In the genomic region with DNA sequence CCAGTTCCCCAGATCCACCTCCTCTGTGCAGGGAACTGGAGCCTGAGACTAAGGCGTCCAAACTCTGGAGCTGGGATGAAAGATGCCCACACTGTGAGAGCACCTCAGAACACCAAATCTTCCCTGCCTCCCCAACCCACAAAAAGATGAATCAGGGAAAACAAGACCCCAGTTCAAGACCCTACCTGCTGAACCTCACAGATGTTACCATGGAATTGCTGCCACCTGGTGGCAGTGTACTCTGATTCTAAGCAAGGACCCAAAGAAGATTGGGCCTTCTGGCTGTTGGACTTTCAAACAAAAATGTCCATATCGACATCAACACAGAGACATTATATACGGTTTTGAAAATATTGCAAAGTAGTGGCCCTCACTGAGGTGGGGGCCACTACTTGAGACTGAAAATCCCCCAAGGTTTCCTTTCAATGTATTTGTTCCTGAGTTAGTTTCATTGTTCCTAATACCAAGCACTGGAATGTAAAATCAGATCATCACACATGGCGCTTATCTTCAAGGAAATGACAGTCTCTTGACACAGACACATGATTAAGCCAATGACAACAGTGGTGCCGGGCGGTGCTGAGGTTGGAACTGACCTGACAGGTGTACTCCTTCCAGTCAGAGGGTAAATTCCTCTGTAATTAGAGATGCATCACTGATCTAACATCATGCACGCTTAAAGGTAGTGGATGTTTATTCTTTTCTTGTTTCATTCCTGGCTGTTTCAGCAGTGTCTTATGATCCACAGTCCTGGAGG, we compare ENCODE assay signal across 10 cellular contexts.
A peak's percentile ranks its signal among the peaks of the same experiment; 100 is the strongest.
DNase-seq lines count a peak whose midpoint lies in the region; ATAC-seq, FAIRE-seq and TF ChIP-seq lines count a peak whose summit lies in the region.
"Had no signal": no experiment of that assay in that cellular context is flagged by ENCODE, and none has a peak within 500 bp of the region (broad histone marks: within the 10 kb centered on the region; RNA-seq: fewer than 3 reads in every experiment).

No MANE protein-coding gene starts in this region.

- H3K79me2 ChIP-seq in GM23248 (ENCODE audit: insufficient read depth) (no peaks in the 10 kb centered on the region), keratinocyte (ENCODE audit: control insufficient read depth, insufficient read depth, low read length) (no peaks in the 10 kb centered on the region)

- H3K9ac ChIP-seq in GM23248 (no peak overlapping the region), keratinocyte (ENCODE audit: control insufficient read depth, extremely low read depth, insufficient read depth, low read length) (no peak overlapping the region)

- H4K20me1 ChIP-seq in GM23248 (ENCODE audit: insufficient read depth) (no peaks in the 10 kb centered on the region), keratinocyte (ENCODE audit: control insufficient read depth, extremely low read depth, insufficient read depth, low read length) (no peaks in the 10 kb centered on the region)

- H3K4me1 ChIP-seq in GM23248 (ENCODE audit: insufficient read depth) (no peaks in the 10 kb centered on the region), keratinocyte (ENCODE audit: control insufficient read depth, extremely low read depth, insufficient read depth, low read length) (peaks cover 22% of the 10 kb centered on the region), ovary (ENCODE audit: insufficient read depth) (no peaks in the 10 kb centered on the region)

- no peak overlapping the region for H3K4me2 ChIP-seq in GM23248 (ENCODE audit: unreplicated experiment)
- no peak overlapping the region for H3K4me2 ChIP-seq in keratinocyte (ENCODE audit: control insufficient read depth, extremely low read depth, insufficient read depth, low read depth, low read length)

- CTCF ChIA-PET in BJ (lab: Yijun Ruan, JAX) (interaction anchor here (1.4 kb wide), 1 partner anchor 125 kb away, joined by 3 read pairs; no protein-coding TSS in a partner anchor), WTC11 (lab: Charles Lee) (interaction anchor here (1.0 to 2.7 kb wide), 3 partner anchors 111 to 125 kb away, joined by 3 to 15 read pairs (median 12); no protein-coding TSS in a partner anchor)

- H2AFZ ChIP-seq in GM23248 (no peak overlapping the region), keratinocyte (ENCODE audit: control insufficient read depth, low read length) (no peak overlapping the region)

- H3K27me3 Mint-ChIP-seq in WTC11 (ENCODE audit: low read depth) = peaks cover 79% of the 10 kb centered on the region

- H3K27ac ChIP-seq in GM23248 (no peak overlapping the region), keratinocyte (ENCODE audit: control insufficient read depth, insufficient read depth, low read length) (no peak overlapping the region), ovary (no peak overlapping the region)
- H3K27ac ChIP-seq: SK-N-MC had no signal

- H3K9me3 Mint-ChIP-seq in WTC11 = no peaks in the 10 kb centered on the region

- no peak overlapping the region for H3K4me3 Mint-ChIP-seq in WTC11

- no peaks in the 10 kb centered on the region for H3K4me1 Mint-ChIP-seq in WTC11

- H3K27ac Mint-ChIP-seq in WTC11 = no peak overlapping the region

- in situ Hi-C loops in GM23248 (cut with MboI) = no loop called here

- H3K4me3 ChIP-seq in BJ (ENCODE audit: low read depth, low read length) (no peak overlapping the region), GM23248 (no peak overlapping the region), keratinocyte (ENCODE audit: control insufficient read depth in 2 of 3, extremely low read depth in 1 of 3, insufficient read depth in 2 of 3, low read depth in 1 of 3, low read length in 3 of 3) (no peak overlapping the region), ovary (no peak overlapping the region)
- H3K4me3 ChIP-seq: SK-N-MC had no signal

- 32 to 41% methylated on average over 7 of the region's 7 CpGs for WGBS in GM23248 (ENCODE audit: low coverage in 1 of 2, low lambda C conversion rate in 2 of 2, missing lambda C conversion rate in 2 of 2), 2 experiments
- 63 to 67% (median 65%) methylated on average over 7 of the region's 7 CpGs for WGBS in ovary, 3 donors

- intact Hi-C loops in ovary (cut with DNase I) = no loop called here

- TF ChIP-seq EP300 in ovary (IDR thresholded peaks at IDR 0.05) = no peak

- peak; percentile 31 for TF ChIP-seq CTCF in BJ (IDR thresholded peaks at IDR 0.05; ENCODE audit: insufficient read depth, low read depth, low read length)
- TF ChIP-seq CTCF in WTC11 (IDR thresholded peaks at IDR 0.05) = peak; percentile 45
- peak; percentile 58 to 74 (median 63) for TF ChIP-seq CTCF in keratinocyte (optimal IDR thresholded peaks at IDR 0.05 in 1 of 3, IDR thresholded peaks at IDR 0.05 in 1 of 3, conservative IDR thresholded peaks at IDR 0.05 in 1 of 3; ENCODE audit: extremely low read depth in 1 of 3, insufficient read depth in 2 of 3, low read length in 3 of 3)
- TF ChIP-seq CTCF in ovary (IDR thresholded peaks at IDR 0.05) = no peak

- ATAC-seq in WTC11 = 0 out of 2 replicates have a peak, but pooled peaks have one; percentile 26

- no peak for TF ChIP-seq POLR2A in ovary (IDR thresholded peaks at IDR 0.05)
- no peak for TF ChIP-seq POLR2A in H54 (IDR thresholded peaks at IDR 0.05; ENCODE audit: low read depth, low read length)

- H3K9me3 ChIP-seq in GM23248 (ENCODE audit: low read depth) = no peaks in the 10 kb centered on the region
- H3K9me3 ChIP-seq in keratinocyte (ENCODE audit: control insufficient read depth, low read depth, low read length) = no peaks in the 10 kb centered on the region
- H3K9me3 ChIP-seq in ovary = no peaks in the 10 kb centered on the region

- no peak for DNase-seq in BJ (ENCODE audit: low read depth)
- peak; percentile 13 for DNase-seq in GM23248
- DNase-seq in WTC11 (ENCODE audit: low spot score) = peak; percentile 48
- DNase-seq in keratinocyte (ENCODE audit: low read depth, low spot score) = no peak
- DNase-seq in ovary = no peak
- DNase-seq in 8988T = no peak
- no peak for DNase-seq in H54 (ENCODE audit: insufficient read length, low spot score)
- no peak for DNase-seq in NCI-H2107 (lab: John Stamatoyannopoulos, UW)
- DNase-seq: stimulated activated CD4-positive, alpha-beta T cell treated with anti-CD3 and anti-CD28 coated beads, Interleukin-4, amount 100 ng/mL, for 1 hour had no signal

- no peaks in the 10 kb centered on the region for H3K27me3 ChIP-seq in BJ (ENCODE audit: control insufficient read depth, insufficient read depth, low read length)
- H3K27me3 ChIP-seq in GM23248 (replicated peaks; ENCODE audit: insufficient read depth) = peaks cover 7% of the 10 kb centered on the region
- no peaks in the 10 kb centered on the region for H3K27me3 ChIP-seq in keratinocyte (ENCODE audit: control insufficient read depth, extremely low read depth, insufficient read depth, low read length)
- no peaks in the 10 kb centered on the region for H3K27me3 ChIP-seq in ovary

- no peaks in the 10 kb centered on the region for H3K36me3 Mint-ChIP-seq in WTC11

- dilution Hi-C loops in keratinocyte (cut with MboI; ENCODE audit: extremely low pct_ligation_motif_present, low sequenced_read_pairs) = no loop called here

- no peaks in the 10 kb centered on the region for H3K9me2 ChIP-seq in GM23248 (ENCODE audit: insufficient read depth)

- no peaks in the 10 kb centered on the region for H3F3A ChIP-seq in GM23248 (ENCODE audit: insufficient read depth)

- H3K36me3 ChIP-seq in BJ (ENCODE audit: control insufficient read depth, insufficient read depth, low read length) = no peaks in the 10 kb centered on the region
- no peaks in the 10 kb centered on the region for H3K36me3 ChIP-seq in GM23248 (ENCODE audit: low read depth)
- H3K36me3 ChIP-seq in keratinocyte (ENCODE audit: control insufficient read depth in 2 of 2, extremely low read depth in 1 of 2, insufficient read depth in 2 of 2, low read length in 2 of 2) = no peaks in the 10 kb centered on the region
- H3K36me3 ChIP-seq in ovary = no peaks in the 10 kb centered on the region

- POLR2A ChIA-PET in BJ (lab: Charles Lee) = no interaction called here
- POLR2A ChIA-PET in WTC11 (lab: Charles Lee) = no interaction called here

- H3K9me1 ChIP-seq in keratinocyte (ENCODE audit: control insufficient read depth, extremely low read depth, insufficient read depth, low read length) = no peaks in the 10 kb centered on the region

- FAIRE-seq in keratinocyte (lab: Jason Lieb, UNC) = peak; percentile 87
- FAIRE-seq in H54 (lab: Jason Lieb, UNC) = no peak

TF ChIP-seq in WTC11, 78 proteins besides CTCF, POLR2A, EP300 and RAD21:
- TF ChIP-seq, protein P1, sequence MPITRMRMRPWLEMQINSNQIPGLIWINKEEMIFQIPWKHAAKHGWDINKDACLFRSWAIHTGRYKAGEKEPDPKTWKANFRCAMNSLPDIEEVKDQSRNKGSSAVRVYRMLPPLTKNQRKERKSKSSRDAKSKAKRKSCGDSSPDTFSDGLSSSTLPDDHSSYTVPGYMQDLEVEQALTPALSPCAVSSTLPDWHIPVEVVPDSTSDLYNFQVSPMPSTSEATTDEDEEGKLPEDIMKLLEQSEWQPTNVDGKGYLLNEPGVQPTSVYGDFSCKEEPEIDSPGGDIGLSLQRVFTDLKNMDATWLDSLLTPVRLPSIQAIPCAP (CRISPR knock-in tag; IDR thresholded peaks at IDR 0.05) = no peak
- TF ChIP-seq, protein P2, sequence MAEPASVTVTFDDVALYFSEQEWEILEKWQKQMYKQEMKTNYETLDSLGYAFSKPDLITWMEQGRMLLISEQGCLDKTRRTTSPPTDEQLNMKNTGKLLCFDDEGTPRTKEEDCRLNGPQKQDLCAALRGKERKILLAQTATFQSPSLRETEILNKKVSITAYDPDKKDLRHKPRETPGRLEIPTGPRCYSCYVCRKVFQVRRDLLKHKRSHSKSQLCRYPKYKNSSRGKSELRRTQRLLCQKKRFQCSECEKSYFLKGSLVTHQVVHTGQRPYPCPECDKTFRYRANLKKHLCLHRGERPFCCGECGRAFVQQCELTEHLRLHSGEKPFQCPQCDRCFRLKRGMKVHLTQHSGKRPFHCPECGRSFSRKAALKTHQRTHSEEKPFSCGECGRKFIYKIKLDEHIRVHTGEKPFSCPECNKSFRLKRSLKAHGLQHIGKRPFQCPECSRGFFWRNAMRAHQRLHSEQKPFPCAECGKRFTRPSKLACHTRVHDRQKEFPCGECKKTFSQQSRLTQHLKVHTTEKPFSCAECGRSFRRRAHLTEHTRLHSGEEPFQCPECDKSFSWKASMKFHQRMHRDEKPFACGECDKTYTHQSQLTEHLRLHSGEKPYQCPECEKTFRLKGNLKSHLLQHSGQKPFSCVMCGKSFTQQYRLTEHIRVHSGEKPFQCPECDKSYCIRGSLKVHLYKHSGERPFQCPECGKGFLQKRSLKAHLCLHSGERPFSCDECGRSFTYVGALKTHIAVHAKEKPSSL (CRISPR knock-in tag; conservative IDR thresholded peaks at IDR 0.05) = no peak
- peak; percentile 92 for TF ChIP-seq ZNF121 (CRISPR knock-in tag; IDR thresholded peaks at IDR 0.05)

Comparison
In these comparisons a context has a peak if more than half of its experiments do, and no peak if none do; other contexts are left out.
1. DNase-seq: peak in GM23248 (single experiment) and WTC11 (single experiment); none in BJ (single experiment), keratinocyte (single experiment), ovary (0 of 5), 8988T (single experiment), H54 (single experiment) and NCI-H2107 (single experiment).
2. CTCF ChIP-seq: peak in BJ (single experiment), WTC11 (single experiment) and keratinocyte (3 of 3); none in ovary (0 of 3).